Comparison of ENCODE assay signal across 1 cellular context in genomic region chr19:48754950-48755645, GRCh38.
TF ChIP-seq lines count a peak whose summit lies in the region.

TSS of gene FGF21 (plus strand) at chr19:48755524. CDS start at chr19:48756237, 713 bp downstream.

TF ChIP-seq in WTC11, 78 proteins besides CTCF, POLR2A, EP300 and RAD21 (continued from another document):
- TF ChIP-seq ZNF317 (CRISPR knock-in tag; IDR thresholded peaks at IDR 0.05; ENCODE audit: borderline replicate concordance, low read depth): no peak
- TF ChIP-seq ATF3 (CRISPR knock-in tag; conservative IDR thresholded peaks at IDR 0.05): no peak
- TF ChIP-seq FOXP1 (CRISPR knock-in tag; IDR thresholded peaks at IDR 0.05; ENCODE audit: borderline replicate concordance): 0 out of 2 replicates have a peak, but pooled peaks have one; percentile 18
- no peak for TF ChIP-seq MYBL2 (CRISPR knock-in tag; IDR thresholded peaks at IDR 0.05)
- TF ChIP-seq CREB1 (CRISPR knock-in tag; IDR thresholded peaks at IDR 0.05): no peak
- no peak for TF ChIP-seq ARID4B (CRISPR knock-in tag; IDR thresholded peaks at IDR 0.05; ENCODE audit: borderline replicate concordance)
- TF ChIP-seq JAZF1 (CRISPR knock-in tag; IDR thresholded peaks at IDR 0.05): no peak
- TF ChIP-seq TEAD1 (CRISPR knock-in tag; IDR thresholded peaks at IDR 0.05): no peak
- no peak for TF ChIP-seq AFF4 (CRISPR knock-in tag; IDR thresholded peaks at IDR 0.05; ENCODE audit: borderline replicate concordance)
- peak; percentile 73; the same call in 1 of the 2 replicates for TF ChIP-seq ZNF281 (CRISPR knock-in tag; IDR thresholded peaks at IDR 0.05)
- no peak for TF ChIP-seq NFYB (CRISPR knock-in tag; conservative IDR thresholded peaks at IDR 0.05; ENCODE audit: low read depth)
- TF ChIP-seq GRHL2 (CRISPR knock-in tag; IDR thresholded peaks at IDR 0.05; ENCODE audit: insufficient replicate concordance, severe bottlenecking): no peak
- no peak for TF ChIP-seq FOXJ3 (CRISPR knock-in tag; IDR thresholded peaks at IDR 0.05; ENCODE audit: borderline replicate concordance)
- TF ChIP-seq ZNF423 (CRISPR knock-in tag; IDR thresholded peaks at IDR 0.05): no peak
- TF ChIP-seq FOXK1 (CRISPR knock-in tag; IDR thresholded peaks at IDR 0.05): no peak
- no peak for TF ChIP-seq JUN (CRISPR knock-in tag; IDR thresholded peaks at IDR 0.05)
- TF ChIP-seq ZNF671 (CRISPR knock-in tag; IDR thresholded peaks at IDR 0.05): no peak
- TF ChIP-seq SP1 (CRISPR knock-in tag; conservative IDR thresholded peaks at IDR 0.05): no peak
- no peak for TF ChIP-seq GTF2I (CRISPR knock-in tag; conservative IDR thresholded peaks at IDR 0.05)
- TF ChIP-seq MAX (CRISPR knock-in tag; IDR thresholded peaks at IDR 0.05): peak; percentile 69; the same call in 1 of the 2 replicates
- peak; percentile 100 for TF ChIP-seq GABPB1 (CRISPR knock-in tag; IDR thresholded peaks at IDR 0.05)
- no peak for TF ChIP-seq ZNF416 (CRISPR knock-in tag; IDR thresholded peaks at IDR 0.05)
- peak; percentile 66; the same call in 1 of the 2 replicates for TF ChIP-seq ZNF263 (CRISPR knock-in tag; IDR thresholded peaks at IDR 0.05; ENCODE audit: low read depth)
- TF ChIP-seq RORB (CRISPR knock-in tag; IDR thresholded peaks at IDR 0.05): no peak
- TF ChIP-seq ESRRA (CRISPR knock-in tag; IDR thresholded peaks at IDR 0.05; ENCODE audit: borderline replicate concordance): no peak
- no peak for TF ChIP-seq ZNF532 (CRISPR knock-in tag; IDR thresholded peaks at IDR 0.05; ENCODE audit: borderline replicate concordance)
- no peak for TF ChIP-seq NR2C2 (CRISPR knock-in tag; IDR thresholded peaks at IDR 0.05)
- no peak for TF ChIP-seq IRF2 (CRISPR knock-in tag; IDR thresholded peaks at IDR 0.05; ENCODE audit: borderline replicate concordance, low read depth)
- no peak for TF ChIP-seq ZBTB43 (CRISPR knock-in tag; IDR thresholded peaks at IDR 0.05)
- TF ChIP-seq ETV6 (CRISPR knock-in tag; IDR thresholded peaks at IDR 0.05): no peak
- TF ChIP-seq EMX1 (CRISPR knock-in tag; IDR thresholded peaks at IDR 0.05): 0 out of 2 replicates have a peak, but pooled peaks have one; percentile 9
- TF ChIP-seq KAT7 (CRISPR knock-in tag; IDR thresholded peaks at IDR 0.05; ENCODE audit: borderline replicate concordance): no peak
- TF ChIP-seq SMAD3 (CRISPR knock-in tag; IDR thresholded peaks at IDR 0.05; ENCODE audit: borderline replicate concordance): no peak
- TF ChIP-seq PRRX2 (CRISPR knock-in tag; IDR thresholded peaks at IDR 0.05): no peak
- TF ChIP-seq PREB (CRISPR knock-in tag; IDR thresholded peaks at IDR 0.05; ENCODE audit: borderline replicate concordance): no peak
